Comparison of ENCODE assay signal across 20 cellular contexts in genomic region chr20:61041481-61041880, GRCh38.
"Had no signal": no experiment of that assay in that cellular context is flagged by ENCODE, and none has a peak within 500 bp of the region (broad histone marks: within the 10 kb centered on the region; RNA-seq: fewer than 3 reads in every experiment).

No MANE protein-coding gene starts in this region.

- ATAC-seq: foreskin keratinocyte; gastroesophageal sphincter; heart left ventricle; left cardiac atrium; lower lobe of right lung; mucosa of descending colon; naive thymus-derived CD8-positive, alpha-beta T cell had no signal

- DNase-seq: dermis blood vessel endothelial cell; dorsolateral prefrontal cortex; effector CD4-positive, alpha-beta T cell; effector memory CD4-positive, alpha-beta T cell; foreskin keratinocyte; heart left ventricle; hippocampal formation; left cardiac atrium; left ventricle myocardium inferior; lower lobe of right lung; mesenchymal stem cell; mucosa of descending colon; naive B cell; naive thymus-derived CD8-positive, alpha-beta T cell had no signal

- FAIRE-seq: colon, endothelial cell of umbilical vein, frontal cortex, islet of Langerhans, keratinocyte had no signal
